ENCODE assay signal across 23 cellular contexts in genomic region chr6:74976026-74976425, GRCh38.
A peak's percentile ranks its signal among the peaks of the same experiment; 100 is the strongest.
DNase-seq lines count a peak whose midpoint lies in the region; ATAC-seq, FAIRE-seq and TF ChIP-seq lines count a peak whose summit lies in the region.
"Had no signal": no experiment of that assay in that cellular context is flagged by ENCODE, and none has a peak within 500 bp of the region (broad histone marks: within the 10 kb centered on the region; RNA-seq: fewer than 3 reads in every experiment).

No MANE protein-coding gene starts in this region.

- POLR2A ChIA-PET in PC-3 (lab: Charles Lee; ENCODE audit: unreplicated experiment), result no interaction called here

- CTCF ChIA-PET in PC-3 (lab: Charles Lee), result no interaction called here

- ATAC-seq in PC-3, result no peak
- peak; percentile 39 for ATAC-seq in esophagus mucosa
- ATAC-seq in GM18909 (IDR thresholded peaks at IDR 0.05; ENCODE audit: poor library complexity, unreplicated experiment), result no peak
- no peak for ATAC-seq in GM21390 (IDR thresholded peaks at IDR 0.05; ENCODE audit: unreplicated experiment)
- ATAC-seq: CD8-positive, alpha-beta T cell; GM12878; HCT116 had no signal

- no peaks in the 10 kb centered on the region for H3K9me3 ChIP-seq in PC-3 (ENCODE audit: low read length)
- no peaks in the 10 kb centered on the region for H3K9me3 ChIP-seq in astrocyte (ENCODE audit: insufficient read depth, low read depth, low read length)
- H3K9me3 ChIP-seq: BLaER1 treated with 17β-estradiol and CSF1 and Interleukin-3, amounts not matched to agents 10 nM and 100 nM had no signal

- H3K4me2 ChIP-seq in PC-3 (ENCODE audit: low read length) (no peak overlapping the region), astrocyte (ENCODE audit: low read length) (no peak overlapping the region)
- H3K4me2 ChIP-seq: BLaER1 treated with 17β-estradiol and CSF1 and Interleukin-3, amounts not matched to agents 10 nM and 100 nM had no signal

- no peaks in the 10 kb centered on the region for H3K4me1 Mint-ChIP-seq in astrocyte (ENCODE audit: low read depth, unreplicated experiment)
- peaks cover 44% of the 10 kb centered on the region for H3K4me1 Mint-ChIP-seq in nephron
- H3K4me1 Mint-ChIP-seq: B cell had no signal

- H3K4me1 ChIP-seq in PC-3 (ENCODE audit: insufficient read depth, low read length) (no peaks in the 10 kb centered on the region), astrocyte (ENCODE audit: insufficient read depth, low read length) (no peaks in the 10 kb centered on the region)
- H3K4me1 ChIP-seq: BLaER1 treated with 17β-estradiol and CSF1 and Interleukin-3, amounts not matched to agents 10 nM and 100 nM had no signal

- no TSS peak for BruUV-seq in PC-3 (replicated peaks; lab: Mats Ljungman, UMichigan)

- H3K27ac Mint-ChIP-seq in astrocyte (ENCODE audit: unreplicated experiment) (no peak overlapping the region), nephron (peak overlapping the region; percentile 16 to 88 (median 71))
- H3K27ac Mint-ChIP-seq: B cell; CD8-positive, alpha-beta T cell; HFFc6 had no signal

- no peak overlapping the region for H2AFZ ChIP-seq in PC-3 (ENCODE audit: low read length)
- H2AFZ ChIP-seq in astrocyte (ENCODE audit: low read depth, low read length), result no peak overlapping the region

- no peaks in the 10 kb centered on the region for H3K36me3 ChIP-seq in PC-3 (ENCODE audit: low read depth, low read length)
- no peaks in the 10 kb centered on the region for H3K36me3 ChIP-seq in astrocyte (ENCODE audit: insufficient read depth, low read length)
- H3K36me3 ChIP-seq: BLaER1 treated with 17β-estradiol and CSF1 and Interleukin-3, amounts not matched to agents 10 nM and 100 nM had no signal

- no peaks in the 10 kb centered on the region for H3K79me2 ChIP-seq in PC-3 (ENCODE audit: low read length)
- no peaks in the 10 kb centered on the region for H3K79me2 ChIP-seq in astrocyte (ENCODE audit: insufficient read depth, low read length)

- no peak overlapping the region for H3K4me3 Mint-ChIP-seq in astrocyte (ENCODE audit: unreplicated experiment)
- no peak overlapping the region for H3K4me3 Mint-ChIP-seq in nephron
- H3K4me3 Mint-ChIP-seq: B cell; CD8-positive, alpha-beta T cell; HFFc6 had no signal

- no peak overlapping the region for H3K9ac ChIP-seq in PC-3 (ENCODE audit: low read length)
- no peak overlapping the region for H3K9ac ChIP-seq in astrocyte (ENCODE audit: low read length)
- H3K9ac ChIP-seq: BLaER1 treated with 17β-estradiol and CSF1 and Interleukin-3, amounts not matched to agents 10 nM and 100 nM had no signal

- intact Hi-C loops in PC-3 (cut with micrococcal nuclease), result no loop called here

- H3F3A ChIP-seq in PC-3 (ENCODE audit: low read length, unreplicated experiment), result no peaks in the 10 kb centered on the region

- H3K9me3 Mint-ChIP-seq in astrocyte (ENCODE audit: unreplicated experiment) (peaks cover 2% of the 10 kb centered on the region), nephron (no peaks in the 10 kb centered on the region)
- H3K9me3 Mint-ChIP-seq: HFFc6 had no signal

- H3K27ac ChIP-seq in PC-3 (ENCODE audit: low read length) (no peak overlapping the region), astrocyte (ENCODE audit: low read depth, low read length) (no peak overlapping the region)
- H3K27ac ChIP-seq: BLaER1 treated with 17β-estradiol and CSF1 and Interleukin-3, amounts not matched to agents 10 nM and 100 nM had no signal

- TF ChIP-seq CTCF in PC-3 (conservative IDR thresholded peaks at IDR 0.05; ENCODE audit: low read depth, low read length), result no peak
- no peak for TF ChIP-seq CTCF in astrocyte (IDR thresholded peaks at IDR 0.05; ENCODE audit: insufficient read depth, low read depth, low read length)
- TF ChIP-seq CTCF in nephron (IDR thresholded peaks at IDR 0.05; ENCODE audit: unreplicated experiment in 3 of 3), result no peak

- H3K36me3 Mint-ChIP-seq in astrocyte (ENCODE audit: low read depth, unreplicated experiment), result no peaks in the 10 kb centered on the region
- H3K36me3 Mint-ChIP-seq in nephron (ENCODE audit: low read depth), result no peaks in the 10 kb centered on the region
- H3K36me3 Mint-ChIP-seq: CD8-positive, alpha-beta T cell had no signal

- H3K27me3 ChIP-seq in PC-3 (ENCODE audit: low read length) (no peaks in the 10 kb centered on the region), astrocyte (ENCODE audit: insufficient read depth, low read length) (no peaks in the 10 kb centered on the region)
- H3K27me3 ChIP-seq: BLaER1 treated with 17β-estradiol and CSF1 and Interleukin-3, amounts not matched to agents 10 nM and 100 nM had no signal

- peak; percentile 37 for FAIRE-seq in astrocyte (lab: Jason Lieb, UNC)
- FAIRE-seq: GM12878, HTR-8/SVneo had no signal

- peak; percentile 26 for DNase-seq in PC-3
- DNase-seq in astrocyte (ENCODE audit: low read depth), result no peak
- DNase-seq in activated T-cell treated with anti-CD3 and anti-CD28 coated beads, Interleukin-2, amount 50 U/mL, for 1 hour, result no peak
- no peak for DNase-seq in dermis blood vessel endothelial cell
- DNase-seq: 8988T; CD8-positive, alpha-beta T cell; DMS 273 treated with DMSO at 0.1 percent for 48 hours; DMS53; DND-41; EL; GOT3; H7; HFFc6; IMR-90 had no signal

- no peaks in the 10 kb centered on the region for H4K20me1 ChIP-seq in PC-3 (ENCODE audit: low read length)
- H4K20me1 ChIP-seq in astrocyte (ENCODE audit: insufficient read depth, low read length), result no peaks in the 10 kb centered on the region
- H4K20me1 ChIP-seq: BLaER1 treated with 17β-estradiol and CSF1 and Interleukin-3, amounts not matched to agents 10 nM and 100 nM had no signal

- no peaks in the 10 kb centered on the region for H3K27me3 Mint-ChIP-seq in astrocyte (ENCODE audit: low read depth, unreplicated experiment)
- H3K27me3 Mint-ChIP-seq in nephron (ENCODE audit: low read depth), result no peaks in the 10 kb centered on the region
- H3K27me3 Mint-ChIP-seq: B cell had no signal

- H3K9me2 ChIP-seq in PC-3 (replicated peaks; ENCODE audit: low read length), result no peaks in the 10 kb centered on the region

- H3K4me3 ChIP-seq in PC-3 (ENCODE audit: low read length) (no peak overlapping the region), astrocyte (ENCODE audit: insufficient read depth, low read depth, low read length) (no peak overlapping the region)
- H3K4me3 ChIP-seq: BLaER1 treated with 17β-estradiol and CSF1 and Interleukin-3, amounts not matched to agents 10 nM and 100 nM; GM12878 had no signal
